Comparison of ENCODE assay signal across 1 cellular context in the genomic region with DNA sequence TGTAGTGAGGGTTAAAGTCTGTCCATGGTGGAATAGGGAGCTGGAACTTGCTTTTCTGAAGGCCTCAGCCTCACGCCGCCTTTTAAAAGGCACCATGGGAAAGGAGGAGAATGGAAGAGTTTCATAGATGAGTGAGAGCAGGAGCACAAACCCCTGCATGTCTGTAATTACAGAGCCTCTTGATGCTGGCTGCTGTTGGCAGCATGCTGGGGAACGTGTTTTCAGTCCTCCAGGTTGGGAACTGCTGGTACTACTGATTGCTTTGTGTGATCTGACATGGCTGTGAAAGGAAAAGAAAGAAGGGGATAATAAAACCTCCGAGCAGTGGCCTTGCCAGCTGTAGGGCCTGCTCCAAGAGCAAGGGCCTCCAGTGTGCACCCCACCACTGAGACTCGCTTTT.
TF ChIP-seq lines count a peak whose summit lies in the region.

No MANE protein-coding gene starts in this region.

TF ChIP-seq in neural cell, 6 proteins besides CTCF, POLR2A, EP300 and RAD21 (continued from another document):
- TF ChIP-seq, protein P1, sequence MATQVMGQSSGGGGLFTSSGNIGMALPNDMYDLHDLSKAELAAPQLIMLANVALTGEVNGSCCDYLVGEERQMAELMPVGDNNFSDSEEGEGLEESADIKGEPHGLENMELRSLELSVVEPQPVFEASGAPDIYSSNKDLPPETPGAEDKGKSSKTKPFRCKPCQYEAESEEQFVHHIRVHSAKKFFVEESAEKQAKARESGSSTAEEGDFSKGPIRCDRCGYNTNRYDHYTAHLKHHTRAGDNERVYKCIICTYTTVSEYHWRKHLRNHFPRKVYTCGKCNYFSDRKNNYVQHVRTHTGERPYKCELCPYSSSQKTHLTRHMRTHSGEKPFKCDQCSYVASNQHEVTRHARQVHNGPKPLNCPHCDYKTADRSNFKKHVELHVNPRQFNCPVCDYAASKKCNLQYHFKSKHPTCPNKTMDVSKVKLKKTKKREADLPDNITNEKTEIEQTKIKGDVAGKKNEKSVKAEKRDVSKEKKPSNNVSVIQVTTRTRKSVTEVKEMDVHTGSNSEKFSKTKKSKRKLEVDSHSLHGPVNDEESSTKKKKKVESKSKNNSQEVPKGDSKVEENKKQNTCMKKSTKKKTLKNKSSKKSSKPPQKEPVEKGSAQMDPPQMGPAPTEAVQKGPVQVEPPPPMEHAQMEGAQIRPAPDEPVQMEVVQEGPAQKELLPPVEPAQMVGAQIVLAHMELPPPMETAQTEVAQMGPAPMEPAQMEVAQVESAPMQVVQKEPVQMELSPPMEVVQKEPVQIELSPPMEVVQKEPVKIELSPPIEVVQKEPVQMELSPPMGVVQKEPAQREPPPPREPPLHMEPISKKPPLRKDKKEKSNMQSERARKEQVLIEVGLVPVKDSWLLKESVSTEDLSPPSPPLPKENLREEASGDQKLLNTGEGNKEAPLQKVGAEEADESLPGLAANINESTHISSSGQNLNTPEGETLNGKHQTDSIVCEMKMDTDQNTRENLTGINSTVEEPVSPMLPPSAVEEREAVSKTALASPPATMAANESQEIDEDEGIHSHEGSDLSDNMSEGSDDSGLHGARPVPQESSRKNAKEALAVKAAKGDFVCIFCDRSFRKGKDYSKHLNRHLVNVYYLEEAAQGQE (IDR thresholded peaks at IDR 0.05; ENCODE audit: borderline replicate concordance), result no peak
- TF ChIP-seq POLR2AphosphoS5 (IDR thresholded peaks at IDR 0.05), result no peak
